9 cellular contexts compared by ENCODE assay signal in the genomic region with DNA sequence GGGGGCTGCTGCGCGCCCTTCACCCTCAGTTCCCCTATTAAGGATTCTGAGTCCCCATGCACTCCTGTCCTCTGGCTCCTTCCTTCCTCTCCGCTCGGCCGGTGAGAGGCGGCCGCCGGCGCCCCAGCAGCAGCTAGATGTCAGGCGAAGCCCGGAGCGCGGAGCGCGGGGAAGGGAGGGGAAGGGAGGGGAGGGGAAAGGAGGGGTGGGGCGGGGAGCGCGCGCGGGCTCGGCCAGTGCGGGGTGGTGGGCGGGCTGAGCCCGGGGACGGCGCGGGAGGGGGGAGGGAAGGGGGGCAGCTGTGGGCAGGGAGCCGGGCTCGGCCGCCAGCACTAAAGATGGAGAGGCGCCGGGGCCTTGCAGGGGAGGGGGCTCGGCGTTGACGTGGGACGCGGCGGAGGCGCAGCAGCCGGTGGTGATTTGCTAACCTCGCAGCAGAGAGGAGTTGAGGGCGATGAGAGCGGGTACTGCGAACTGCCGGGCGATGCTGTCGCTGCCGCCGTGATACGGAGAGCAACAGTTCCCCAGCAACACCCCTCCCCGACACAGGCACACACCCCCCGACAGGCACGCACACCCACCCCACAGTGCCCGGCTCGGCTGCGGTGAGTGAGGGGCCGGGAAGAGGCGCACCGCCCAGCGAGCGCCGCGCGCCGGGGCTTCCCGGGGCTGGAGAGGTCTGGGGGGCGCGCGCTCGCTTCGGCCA. TPM values are rescaled to one million over a fixed set of nuclear protein-coding genes. Genes with fewer than 3 reads are reported as not detected.
DNase-seq lines count a peak whose midpoint lies in the region; ATAC-seq and TF ChIP-seq lines count a peak whose summit lies in the region.
"Had no signal": no experiment of that assay in that cellular context is flagged by ENCODE, and none has a peak within 500 bp of the region (broad histone marks: within the 10 kb centered on the region; RNA-seq: fewer than 3 reads in every experiment).

Gene ZBTB16 (plus strand): TSS at position 434 of the 706 bp plus-strand sequence. CDS start 3,590 bp downstream, outside the sequence.

- ATAC-seq in upper lobe of left lung (ENCODE audit: low FRiP score in 2 of 2) (peak; percentile 83 to 86), HG03354 (IDR thresholded peaks at IDR 0.05; ENCODE audit: poor library complexity, severe bottlenecking, unreplicated experiment) (no peak)

- peak within 1 kb of the TSS; percentile 94 to 99 (median 96) for H3K27ac ChIP-seq in upper lobe of left lung

- TF ChIP-seq EP300 in upper lobe of left lung (IDR thresholded peaks at IDR 0.05): peak in 1 of 4 donors; percentile 43

- H3K4me1 ChIP-seq in neuron (ENCODE audit: insufficient read depth, low read length): peaks cover 38% of the 10 kb centered on the region
- H3K4me1 ChIP-seq in upper lobe of left lung: peaks cover 37 to 54% (median 42%) of the 10 kb centered on the region in 4 donors

- H3K27me3 ChIP-seq in neuron (ENCODE audit: insufficient read depth, low read length) (no peaks in the 10 kb centered on the region), upper lobe of left lung (no peaks in the 10 kb centered on the region)

- H3K4me3 Mint-ChIP-seq in HFFc6: peak within 1 kb of the TSS; percentile 63
- H3K4me3 Mint-ChIP-seq in activated naive CD4-positive, alpha-beta T cell treated with anti-CD3 and anti-CD28 coated beads, Interleukin-2, amount 50 U/mL, for 24 hours: peak within 1 kb of the TSS; percentile 92

- DNase-seq in HFFc6 (no peak), globus pallidus (ENCODE audit: low spot score) (peak; percentile 91), upper lobe of left lung (peak; percentile 91 to 95), NCI-H446 treated with DMSO at 0.1 percent for 48 hours (lab: John Stamatoyannopoulos, UW) (no peak)

- WGBS in upper lobe of left lung, 2 donors: 0 to 1% methylated on average over 16 to 25 of the region's 71 CpGs

- no peak within 1 kb of the TSS for H3K27ac Mint-ChIP-seq in HFFc6
- H3K27ac Mint-ChIP-seq in activated naive CD4-positive, alpha-beta T cell treated with anti-CD3 and anti-CD28 coated beads, Interleukin-2, amount 50 U/mL, for 24 hours: no peak within 1 kb of the TSS

- H3K9me3 ChIP-seq in neuron (ENCODE audit: low read length) (no peaks in the 10 kb centered on the region), upper lobe of left lung (no peaks in the 10 kb centered on the region)

- H3K36me3 ChIP-seq in neuron (ENCODE audit: insufficient read depth, low read length) (peaks cover 16% of the 10 kb centered on the region), upper lobe of left lung (peaks cover 10 to 30% (median 15%) of the 10 kb centered on the region in 4 donors)

- H3K36me3 Mint-ChIP-seq in HFFc6 (ENCODE audit: low read depth): no peaks in the 10 kb centered on the region
- H3K36me3 Mint-ChIP-seq in activated naive CD4-positive, alpha-beta T cell treated with anti-CD3 and anti-CD28 coated beads, Interleukin-2, amount 50 U/mL, for 24 hours: no peaks in the 10 kb centered on the region

- H3K4me1 Mint-ChIP-seq in HFFc6 (ENCODE audit: low read depth): 0 out of 2 replicates have a peak, but pooled peaks cover 4% of the 10 kb centered on the region
- H3K4me1 Mint-ChIP-seq in activated naive CD4-positive, alpha-beta T cell treated with anti-CD3 and anti-CD28 coated beads, Interleukin-2, amount 50 U/mL, for 24 hours: no peaks in the 10 kb centered on the region

- TF ChIP-seq CTCF in HFFc6 (IDR thresholded peaks at IDR 0.05): no peak
- peak in 2 of 6 experiments; percentile 49 to 55 for TF ChIP-seq CTCF in upper lobe of left lung (IDR thresholded peaks at IDR 0.05)

- peak in 3 of 4 donors; percentile 83 to 97 (median 87) for TF ChIP-seq POLR2A in upper lobe of left lung (IDR thresholded peaks at IDR 0.05)

- peak within 1 kb of the TSS; percentile 94 for H3K4me3 ChIP-seq in neuron (ENCODE audit: low read length)
- peak within 1 kb of the TSS; percentile 74 to 92 (median 80) for H3K4me3 ChIP-seq in upper lobe of left lung

- peaks cover 66% of the 10 kb centered on the region for H3K27me3 Mint-ChIP-seq in HFFc6 (ENCODE audit: insufficient read depth)
- peaks cover 10% of the 10 kb centered on the region for H3K27me3 Mint-ChIP-seq in activated naive CD4-positive, alpha-beta T cell treated with anti-CD3 and anti-CD28 coated beads, Interleukin-2, amount 50 U/mL, for 24 hours

- H2AFZ ChIP-seq in neuron (ENCODE audit: low read depth, low read length): peak within 1 kb of the TSS; percentile 49

- no peaks in the 10 kb centered on the region for H3K9me3 Mint-ChIP-seq in HFFc6
- H3K9me3 Mint-ChIP-seq in activated naive CD4-positive, alpha-beta T cell treated with anti-CD3 and anti-CD28 coated beads, Interleukin-2, amount 50 U/mL, for 24 hours: no peaks in the 10 kb centered on the region

TF ChIP-seq in PFSK-1, 5 proteins besides CTCF, POLR2A, EP300 and RAD21:
- TF ChIP-seq POLR2AphosphoS5 (IDR thresholded peaks at IDR 0.05; ENCODE audit: low read depth, low read length): no peak
- TF ChIP-seq FOXP2 (optimal IDR thresholded peaks at IDR 0.05; ENCODE audit: borderline replicate concordance, extremely low read depth, extremely low read length, insufficient read depth): no peak
- 0 out of 2 replicates have a peak, but pooled peaks have one; percentile 9 for TF ChIP-seq SIN3A (IDR thresholded peaks at IDR 0.05; ENCODE audit: borderline replicate concordance, insufficient read depth, low read length)
- peak; percentile 28; the same call in 1 of the 2 replicates for TF ChIP-seq TAF1 (IDR thresholded peaks at IDR 0.05; ENCODE audit: borderline replicate concordance, insufficient read depth, low read length)

RNA-seq across cellular contexts. Expression of gene ZBTB16, which starts in this region (rescaled TPM):
- total RNA-seq in HFFc6 (2021; fragmentation: NEBNext Ultra II Directional; extraction: Animal tissue kit (Norgen Biotek cat#: 25700)): not detected
- polyA plus RNA-seq in PFSK-1 (2012; ENCODE audit: insufficient read length, low read depth): 6.2 TPM
- 100 to 1,000 TPM; 110 to 584 (median 179) TPM for total RNA-seq in upper lobe of left lung
- total RNA-seq: SK-MEL-5 had no signal

Comparison
In these comparisons a context has a peak if more than half of its experiments do, and no peak if none do; other contexts are left out.
1. RNA of gene ZBTB16 (total RNA-seq): 110 to 584 TPM in upper lobe of left lung; not detected in HFFc6; every median in the first group is over 100 times any median in the second.
2. DNase-seq: peak in globus pallidus (single experiment) and upper lobe of left lung (2 of 2); none in HFFc6 (single experiment) and NCI-H446 treated with DMSO at 0.1 percent for 48 hours (single experiment).